ENCODE assay signal across 8 cellular contexts in genomic region chr9:96612105-96612965, GRCh38. TPM values are rescaled to one million over a fixed set of nuclear protein-coding genes. Genes with fewer than 3 reads are reported as not detected.
A peak's percentile ranks its signal among the peaks of the same experiment; 100 is the strongest.
DNase-seq lines count a peak whose midpoint lies in the region; ATAC-seq and TF ChIP-seq lines count a peak whose summit lies in the region.

No MANE protein-coding gene starts in this region.

- peak overlapping the region; percentile 34 for H3K9ac ChIP-seq in muscle layer of colon (ENCODE audit: low read length)

- peak; percentile 50 for DNase-seq in DMS79 treated with DMSO at 0.1 percent for 48 hours (lab: John Stamatoyannopoulos, UW)
- DNase-seq in NCI-H69 (lab: John Stamatoyannopoulos, UW): peak; percentile 89
- DNase-seq in epithelial cell of esophagus (ENCODE audit: low read depth): peak; percentile 83
- DNase-seq in spleen: no peak
- DNase-seq in naive thymus-derived CD8-positive, alpha-beta T cell: no peak

- TF ChIP-seq CTCF in epithelial cell of esophagus (IDR thresholded peaks at IDR 0.05; ENCODE audit: insufficient read depth, low read depth, low read length, missing control alignments) (no peak), spleen (IDR thresholded peaks at IDR 0.05 in 8 of 11, conservative IDR thresholded peaks at IDR 0.05 in 3 of 11) (no peak)

- ATAC-seq in GM21786 (IDR thresholded peaks at IDR 0.05; ENCODE audit: unreplicated experiment) (no peak), GM18873 (IDR thresholded peaks at IDR 0.05; ENCODE audit: low FRiP score, unreplicated experiment) (no peak)
- no peak for ATAC-seq in naive thymus-derived CD8-positive, alpha-beta T cell

- POLR2A ChIA-PET in naive thymus-derived CD8-positive, alpha-beta T cell (lab: Charles Lee): no interaction called here

- H3K27me3 Mint-ChIP-seq in naive thymus-derived CD8-positive, alpha-beta T cell: peaks cover 28 to 84% (median 49%) of the 10 kb centered on the region in 5 donors

- no peak overlapping the region for H3K4me3 Mint-ChIP-seq in naive thymus-derived CD8-positive, alpha-beta T cell

- intact Hi-C loops in spleen (cut with DNase I; ENCODE audit: low total_unique reads): no loop called here

- H3K4me3 ChIP-seq in epithelial cell of esophagus (ENCODE audit: low read length): no peak overlapping the region
- H3K4me3 ChIP-seq in muscle layer of colon (ENCODE audit: low read depth in 1 of 2, low read length in 2 of 2): peak overlapping the region in 1 of 2 donors; percentile 43
- no peak overlapping the region for H3K4me3 ChIP-seq in spleen

- no peak overlapping the region for H3K27ac Mint-ChIP-seq in naive thymus-derived CD8-positive, alpha-beta T cell

- H3K36me3 Mint-ChIP-seq in naive thymus-derived CD8-positive, alpha-beta T cell: no peaks in the 10 kb centered on the region

- H3K9me3 ChIP-seq in muscle layer of colon (ENCODE audit: low read length) (no peaks in the 10 kb centered on the region), spleen (no peaks in the 10 kb centered on the region)

- H3K27ac ChIP-seq in muscle layer of colon (ENCODE audit: low read depth, low read length) (no peak overlapping the region), spleen (no peak overlapping the region)

- 58 to 65% (median 63%) methylated on average over 12 of the region's 12 CpGs for WGBS in spleen, 5 donors

- no peaks in the 10 kb centered on the region for H3K9me3 Mint-ChIP-seq in naive thymus-derived CD8-positive, alpha-beta T cell

- H3K27me3 ChIP-seq in muscle layer of colon (ENCODE audit: control insufficient read depth in 1 of 2, insufficient read depth in 2 of 2, low read length in 2 of 2) (no peaks in the 10 kb centered on the region), spleen (replicated peaks in 1 of 7) (peaks cover 0 to 24% (median 0%) of the 10 kb centered on the region in 7 donors)

- peaks cover 15% of the 10 kb centered on the region for H3K4me1 ChIP-seq in muscle layer of colon (ENCODE audit: insufficient read depth, low read length)
- H3K4me1 ChIP-seq in spleen: no peaks in the 10 kb centered on the region

- H3K4me1 Mint-ChIP-seq in naive thymus-derived CD8-positive, alpha-beta T cell: no peaks in the 10 kb centered on the region

- no peak for TF ChIP-seq POLR2A in spleen (IDR thresholded peaks at IDR 0.05)

- H3K36me3 ChIP-seq in muscle layer of colon (ENCODE audit: insufficient read depth, low read length) (no peaks in the 10 kb centered on the region), spleen (no peaks in the 10 kb centered on the region)

RNA-seq across cellular contexts. Expression of gene CDC14B, which starts 7.3 kb away (rescaled TPM):
- total RNA-seq in spleen: 1 to 10 TPM; 4.6 to 10.0 (median 6.8) TPM
- 1 to 10 TPM; 1.3 to 2.3 (median 1.3) TPM for polyA plus RNA-seq in spleen
- total RNA-seq in naive thymus-derived CD8-positive, alpha-beta T cell: 10 to 100 TPM; 10.4 to 13.3 TPM
- polyA plus RNA-seq in naive thymus-derived CD8-positive, alpha-beta T cell: 1 to 10 TPM; 3.8 to 7.1 (median 4.8) TPM

RNA-seq across cellular contexts. Expression of gene PRXL2C, which starts 42.8 kb away (rescaled TPM):
- 10 to 100 TPM; 13.9 to 20.1 (median 15.6) TPM for total RNA-seq in spleen
- polyA plus RNA-seq in spleen: 1 to 10 TPM; 5.4 to 9.1 (median 6.5) TPM
- total RNA-seq in naive thymus-derived CD8-positive, alpha-beta T cell: 1 to 10 TPM; 7.0 to 7.9 TPM
- polyA plus RNA-seq in naive thymus-derived CD8-positive, alpha-beta T cell: 1 to 10 TPM; 3.5 to 8.1 (median 4.4) TPM

Comparison
In these comparisons a context has a peak if more than half of its experiments do, and no peak if none do; other contexts are left out.
1. DNase-seq: peak in DMS79 treated with DMSO at 0.1 percent for 48 hours (single experiment), NCI-H69 (single experiment) and epithelial cell of esophagus (single experiment); none in spleen (single experiment) and naive thymus-derived CD8-positive, alpha-beta T cell (0 of 10).